Comparison of ENCODE assay signal across 26 cellular contexts in the genomic region with DNA sequence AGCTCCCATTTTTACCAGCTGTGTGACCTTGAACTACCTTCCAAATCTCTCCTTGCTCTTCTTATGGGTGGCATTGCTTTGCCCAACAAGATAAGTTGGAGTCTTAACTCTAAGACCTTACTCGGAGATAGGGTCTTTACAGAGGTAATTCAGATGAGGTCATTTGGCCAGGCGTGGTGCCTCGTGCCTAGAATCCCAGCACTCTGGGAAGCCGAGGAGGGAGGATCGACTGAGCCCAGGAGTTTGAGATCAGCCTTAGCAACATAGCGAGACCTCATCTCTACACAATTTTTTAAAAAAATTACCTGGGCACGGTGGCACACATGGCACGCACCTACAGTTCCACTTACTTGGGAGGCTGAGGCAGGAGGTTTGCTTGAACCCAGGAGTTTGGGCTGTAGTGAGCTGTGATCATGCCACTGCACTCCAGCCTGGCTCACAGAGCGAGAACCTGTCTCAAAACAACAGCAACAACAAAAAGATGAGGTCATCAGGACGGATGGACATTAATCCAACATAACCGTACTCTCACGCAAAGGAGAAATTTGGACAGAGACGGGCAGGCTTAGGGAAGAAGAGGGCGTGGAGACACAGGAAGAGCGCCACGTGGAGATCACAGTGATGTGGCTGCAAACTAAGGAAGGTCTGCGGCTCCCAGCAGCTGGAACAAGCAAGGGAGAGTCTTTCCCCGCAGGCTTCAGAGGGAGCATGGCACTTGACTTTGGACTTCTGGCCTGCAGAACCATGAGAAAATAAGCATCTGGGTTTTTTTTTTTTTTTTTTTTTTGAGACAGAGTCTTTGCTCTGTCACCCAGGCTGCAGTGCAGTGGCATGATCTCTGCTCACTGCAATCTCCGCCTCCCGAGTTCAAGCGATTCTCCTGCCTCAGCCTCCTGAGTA.
"Had no signal": no experiment of that assay in that cellular context is flagged by ENCODE, and none has a peak within 500 bp of the region (broad histone marks: within the 10 kb centered on the region; RNA-seq: fewer than 3 reads in every experiment).

No MANE protein-coding gene starts in this region.

- H3K4me1 Mint-ChIP-seq: stimulated activated naive B cell treated with anti-CD40 and anti-IgM and Interleukin-4, amounts not matched to agents 10 μg/mL and 1 μg/mL and 100 μg/mL, for 72 hours had no signal

- FAIRE-seq: colon had no signal

- H3K27ac Mint-ChIP-seq: dendritic cell treated with granulocyte-macrophage colony-stimulating factor and Interleukin-4, amounts not matched to agents 40 ng/mL and 50 ng/mL, for 4 days; natural killer cell treated with Interleukin-12 subunit alpha and Interleukin-12 subunit beta and Interleukin-15 and Interleukin-18, amount 100 ng/mL, for 72 hours; stimulated activated naive B cell treated with anti-CD40 and anti-IgM and Interleukin-4, amounts not matched to agents 10 μg/mL and 1 μg/mL and 100 μg/mL, for 72 hours had no signal

- H3K4me3 ChIP-seq: esophagus muscularis mucosa, gastroesophageal sphincter, left lung, lung, psoas muscle, spleen, stomach, thoracic aorta, transverse colon had no signal

- H3K27ac ChIP-seq: epithelial cell of prostate, esophagus muscularis mucosa, gastroesophageal sphincter, left lung, psoas muscle, spleen, stomach, thoracic aorta, transverse colon had no signal

- H3K36me3 ChIP-seq: esophagus muscularis mucosa, gastroesophageal sphincter, left lung, spleen, stomach, thoracic aorta, transverse colon had no signal

- H3K4me1 ChIP-seq: esophagus muscularis mucosa, gastroesophageal sphincter, left lung, psoas muscle, spleen, transverse colon had no signal

- H3K9me3 ChIP-seq: esophagus muscularis mucosa, gastroesophageal sphincter, left lung, psoas muscle, stomach, thoracic aorta, transverse colon had no signal

- H3K27me3 ChIP-seq: transverse colon had no signal

- DNase-seq: effector memory CD8-positive, alpha-beta T cell; foreskin fibroblast; glutamatergic neuron; islet precursor cell; left lung; mesenchymal stem cell; midbrain; psoas muscle; retina; spleen; stimulated activated CD4-positive, alpha-beta T cell treated with anti-CD3 and anti-CD28 coated beads, Interleukin-15, amount 100 ng/mL, for 24 hours; stimulated activated CD4-positive, alpha-beta T cell treated with anti-CD3 and anti-CD28 coated beads, Interleukin-1b, Interleukin-23, amount 100 ng/mL, for 48 hours; stimulated activated CD4-positive, alpha-beta T cell treated with anti-CD3 and anti-CD28 coated beads, Interleukin-4, amount 100 ng/mL, for 4 hours; stimulated activated naive B cell treated with anti-CD40 and anti-IgM and Interleukin-4, amounts not matched to agents 10 μg/mL and 1 μg/mL and 100 μg/mL, for 72 hours; stomach; substantia nigra; transverse colon had no signal

- H3K9me3 Mint-ChIP-seq: effector memory CD8-positive, alpha-beta T cell; natural killer cell treated with Interleukin-12 subunit alpha and Interleukin-12 subunit beta and Interleukin-15 and Interleukin-18, amount 100 ng/mL, for 72 hours had no signal

- H3K4me3 Mint-ChIP-seq: dendritic cell treated with granulocyte-macrophage colony-stimulating factor and Interleukin-4, amounts not matched to agents 40 ng/mL and 50 ng/mL, for 4 days; effector memory CD8-positive, alpha-beta T cell; natural killer cell treated with Interleukin-12 subunit alpha and Interleukin-12 subunit beta and Interleukin-15 and Interleukin-18, amount 100 ng/mL, for 72 hours; stimulated activated naive B cell treated with anti-CD40 and anti-IgM and Interleukin-4, amounts not matched to agents 10 μg/mL and 1 μg/mL and 100 μg/mL, for 72 hours had no signal

- H3K36me3 Mint-ChIP-seq: natural killer cell treated with Interleukin-12 subunit alpha and Interleukin-12 subunit beta and Interleukin-15 and Interleukin-18, amount 100 ng/mL, for 72 hours had no signal

- ATAC-seq: effector memory CD8-positive, alpha-beta T cell; gastroesophageal sphincter; left lung; natural killer cell treated with Interleukin-12 subunit alpha and Interleukin-12 subunit beta and Interleukin-15 and Interleukin-18, amount 100 ng/mL, for 72 hours; psoas muscle; sciatic nerve; stimulated activated naive B cell treated with anti-CD40 and anti-IgM and Interleukin-4, amounts not matched to agents 10 μg/mL and 1 μg/mL and 100 μg/mL, for 72 hours had no signal
